ENCODE assay signal across 30 cellular contexts in genomic region chr1:15623435-15623834, GRCh38. TPM values are rescaled to one million over a fixed set of nuclear protein-coding genes. Genes with fewer than 3 reads are reported as not detected.
"Had no signal": no experiment of that assay in that cellular context is flagged by ENCODE, and none has a peak within 500 bp of the region (broad histone marks: within the 10 kb centered on the region; RNA-seq: fewer than 3 reads in every experiment).

No MANE protein-coding gene starts in this region.

- H3K4me2 ChIP-seq: neural progenitor cell had no signal

- H3K4me3 ChIP-seq: left lung, lower lobe of right lung, neural progenitor cell, right atrium auricular region, skin epidermis, stomach, testis, thyroid gland, transverse colon, upper lobe of right lung had no signal

- H3K27me3 Mint-ChIP-seq: naive B cell; stimulated activated naive B cell treated with anti-CD40 and anti-IgM and Interleukin-4, amounts not matched to agents 10 μg/mL and 1 μg/mL and 100 μg/mL, for 72 hours had no signal

- H3K9me3 Mint-ChIP-seq: mesothelial cell of epicardium; naive B cell; natural killer cell; nephron progenitor cell; neural progenitor cell; stimulated activated naive B cell treated with anti-CD40 and anti-IgM and Interleukin-4, amounts not matched to agents 10 μg/mL and 1 μg/mL and 100 μg/mL, for 72 hours had no signal

- DNase-seq: hypothalamus; immature natural killer cell; kidney; left colon; left lung; lower lobe of right lung; mammary epithelial cell; mesendoderm; naive B cell; natural killer cell; nephron progenitor cell; occipital lobe; stimulated activated CD4-positive, alpha-beta T cell treated with anti-CD3 and anti-CD28 coated beads, Interleukin-12 subunit alpha, Interleukin-12 subunit beta, amount 100 ng/mL, for 4 hours; stimulated activated CD4-positive, alpha-beta T cell treated with anti-CD3 and anti-CD28 coated beads, Interleukin-15, amount 100 ng/mL, for 24 hours; stimulated activated CD4-positive, alpha-beta T cell treated with anti-CD3 and anti-CD28 coated beads, Interleukin-2, amount 100 ng/mL, for 24 hours; stimulated activated CD4-positive, alpha-beta T cell treated with anti-CD3 and anti-CD28 coated beads, Interleukin-4, amount 100 ng/mL, for 1 hour; stimulated activated naive B cell treated with anti-CD40 and anti-IgM and Interleukin-4, amounts not matched to agents 10 μg/mL and 1 μg/mL and 100 μg/mL, for 72 hours; stimulated activated naive CD8-positive, alpha-beta T cell treated with anti-CD3 and anti-CD28 coated beads, Interleukin-15, Interleukin-2, amounts not matched to agents 100 U/mL and 50 U/mL, for 24 hours; stomach; testis; thyroid gland; transverse colon; upper lobe of right lung had no signal

- H3K4me3 Mint-ChIP-seq: immature natural killer cell, mesothelial cell of epicardium, naive B cell, natural killer cell, nephron progenitor cell, neural progenitor cell had no signal

- H3K27me3 ChIP-seq: left lung, neural progenitor cell, neutrophil, right atrium auricular region, stomach, testis, thyroid gland, transverse colon, upper lobe of right lung had no signal

- ATAC-seq: left colon; natural killer cell; sciatic nerve; stimulated activated naive B cell treated with anti-CD40 and anti-IgM and Interleukin-4, amounts not matched to agents 10 μg/mL and 1 μg/mL and 100 μg/mL, for 72 hours; stimulated activated naive CD8-positive, alpha-beta T cell treated with anti-CD3 and anti-CD28 coated beads, Interleukin-15, Interleukin-2, amounts not matched to agents 100 U/mL and 50 U/mL, for 24 hours; upper lobe of right lung had no signal

- H3K9ac ChIP-seq: neural progenitor cell, parathyroid adenoma had no signal

- H3K36me3 ChIP-seq: neural progenitor cell had no signal

- H2AFZ ChIP-seq: neural progenitor cell, parathyroid adenoma had no signal

- H3K27ac ChIP-seq: neural progenitor cell, neutrophil, parathyroid adenoma, skin epidermis, stomach, testis, thyroid gland, transverse colon, upper lobe of right lung had no signal

- H3K36me3 Mint-ChIP-seq: naive B cell, natural killer cell had no signal

- H3K27ac Mint-ChIP-seq: neural progenitor cell had no signal

- H3K9me3 ChIP-seq: left lung, lower lobe of right lung, neutrophil, right atrium auricular region, stomach, testis, thyroid gland, transverse colon, upper lobe of right lung had no signal

RNA-seq across cellular contexts. Expression of gene AGMAT, which starts 38.6 kb away (rescaled TPM):
- total RNA-seq: lower lobe of right lung, right atrium auricular region, upper lobe of right lung had no signal
